ENCODE assay signal across 9 cellular contexts in the genomic region with DNA sequence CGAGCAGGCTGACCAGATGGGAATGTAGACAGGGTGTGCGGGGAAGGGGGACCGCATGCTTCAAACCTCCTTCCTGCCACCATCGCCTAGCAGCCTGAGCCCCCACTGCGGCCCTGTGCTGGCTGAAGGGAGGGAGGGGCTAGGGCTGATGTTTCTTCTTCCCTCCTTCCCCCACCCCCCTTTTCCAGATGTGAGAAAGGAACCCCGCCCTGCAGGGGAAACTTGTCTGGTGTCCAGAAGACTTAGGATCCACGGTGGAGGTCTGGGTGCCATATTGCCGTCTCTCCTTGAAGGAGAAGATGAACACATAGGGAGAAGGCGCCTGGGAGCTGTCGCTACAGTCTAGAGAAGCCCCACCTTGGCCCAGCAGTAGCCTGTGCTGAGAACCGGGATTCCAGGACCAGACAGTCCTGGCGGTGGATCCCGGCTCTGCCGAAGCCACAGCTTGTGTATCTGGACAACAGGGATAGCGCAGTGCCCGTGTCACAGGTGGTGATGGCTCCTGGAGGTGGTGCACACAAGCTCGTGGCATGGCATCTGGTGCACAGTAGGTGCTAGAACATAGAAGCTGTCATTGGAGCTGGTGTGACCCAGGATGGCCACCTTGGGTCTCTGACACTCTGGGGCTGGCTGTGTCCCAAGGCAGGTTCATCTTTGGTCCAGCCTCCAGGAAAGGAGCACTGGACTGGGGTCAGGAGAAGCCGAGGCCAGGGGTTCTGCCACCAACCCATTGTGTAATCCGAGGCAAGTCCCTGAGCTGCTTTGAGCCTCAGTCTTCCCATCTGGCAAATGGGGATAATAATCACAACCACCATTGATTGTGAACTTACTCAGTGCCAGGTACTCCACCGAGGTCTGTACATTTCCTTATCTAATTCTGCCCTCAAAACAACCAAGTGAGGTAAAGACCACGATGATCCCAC.
A peak's percentile ranks its signal among the peaks of the same experiment; 100 is the strongest.
DNase-seq lines count a peak whose midpoint lies in the region; ATAC-seq and TF ChIP-seq lines count a peak whose summit lies in the region.
"Had no signal": no experiment of that assay in that cellular context is flagged by ENCODE, and none has a peak within 500 bp of the region (broad histone marks: within the 10 kb centered on the region; RNA-seq: fewer than 3 reads in every experiment).

No MANE protein-coding gene starts in this region.

- TF ChIP-seq CTCF in suprapubic skin (IDR thresholded peaks at IDR 0.05): no peak

- H2BK15ac ChIP-seq in mesendoderm (replicated peaks; ENCODE audit: low read depth): no peak overlapping the region

- no peaks in the 10 kb centered on the region for H3K79me1 ChIP-seq in mesendoderm (ENCODE audit: low read length)

- H3K9ac ChIP-seq in mesendoderm (ENCODE audit: low read length): peak overlapping the region; percentile 73

- H2AK5ac ChIP-seq in mesendoderm (ENCODE audit: low read length): peak overlapping the region; percentile 38

- no peak for ATAC-seq in GM19463 (IDR thresholded peaks at IDR 0.05; ENCODE audit: unreplicated experiment)

- TF ChIP-seq POLR2A in suprapubic skin (IDR thresholded peaks at IDR 0.05): no peak

- H3K36me3 ChIP-seq in mesendoderm (ENCODE audit: control insufficient read depth, insufficient read depth, low read length): no peaks in the 10 kb centered on the region
- H3K36me3 ChIP-seq in suprapubic skin: no peaks in the 10 kb centered on the region

- no peak overlapping the region for H4K8ac ChIP-seq in mesendoderm (ENCODE audit: low read depth, low read length)

- H3K56ac ChIP-seq in mesendoderm (ENCODE audit: low read length): peak overlapping the region; percentile 80

- peaks cover 3% of the 10 kb centered on the region for H3K4me1 ChIP-seq in mesendoderm (ENCODE audit: control insufficient read depth, low read depth, low read length)
- H3K4me1 ChIP-seq in suprapubic skin: peaks cover 40% of the 10 kb centered on the region

- H2BK5ac ChIP-seq in mesendoderm (ENCODE audit: low read length): no peak overlapping the region

- no peak for TF ChIP-seq EP300 in suprapubic skin (IDR thresholded peaks at IDR 0.05)

- peak overlapping the region; percentile 1 for H3K23ac ChIP-seq in mesendoderm (ENCODE audit: low read length)

- H2BK120ac ChIP-seq in mesendoderm (ENCODE audit: low read depth, low read length): no peak overlapping the region

- H3K9me3 ChIP-seq in suprapubic skin: no peaks in the 10 kb centered on the region

- H4K5ac ChIP-seq in mesendoderm (ENCODE audit: low read length): no peak overlapping the region

- H3K27ac ChIP-seq in caudate nucleus (ENCODE audit: low read depth, low read length): peak overlapping the region; percentile 99
- H3K27ac ChIP-seq in mesendoderm (ENCODE audit: low read depth, low read length): no peak overlapping the region
- H3K27ac ChIP-seq in suprapubic skin: peak overlapping the region; percentile 99

- DNase-seq in DMS53 (lab: John Stamatoyannopoulos, UW) (peak; percentile 36), DMS53 treated with DMSO at 0.1 percent for 48 hours (lab: John Stamatoyannopoulos, UW; ENCODE audit: unreplicated experiment) (no peak), caudate nucleus (lab: John Stamatoyannopoulos, UW) (no peak), mesendoderm (no peak), suprapubic skin (ENCODE audit: low spot score in 2 of 2) (peak in 1 of 2 donors; percentile 76), COR-L47 (lab: John Stamatoyannopoulos, UW) (no peak), SKM-1 (lab: John Stamatoyannopoulos, UW; ENCODE audit: unreplicated experiment) (no peak)
- DNase-seq: activated T-cell treated with anti-CD3 and anti-CD28 coated beads, Interleukin-2, amount 50 U/mL, for 1 hour had no signal

- H3K4me3 ChIP-seq in mesendoderm (ENCODE audit: low read length) (no peak overlapping the region), suprapubic skin (no peak overlapping the region)

- H3K27me3 ChIP-seq in mesendoderm (ENCODE audit: insufficient read depth, low read length, poor library complexity): no peaks in the 10 kb centered on the region
- H3K27me3 ChIP-seq in suprapubic skin: no peaks in the 10 kb centered on the region

- peak overlapping the region; percentile 93 for H3K18ac ChIP-seq in mesendoderm (ENCODE audit: low read length)

- WGBS in mesendoderm (ENCODE audit: extremely low coverage, insufficient coverage, low lambda C conversion rate): no CpG with 5 or more reads among the region's 21 CpGs
- WGBS in suprapubic skin: 64% methylated on average over 11 of the region's 21 CpGs

- H3K79me2 ChIP-seq in mesendoderm (ENCODE audit: control insufficient read depth, insufficient read depth, low read length): no peaks in the 10 kb centered on the region

- peak overlapping the region; percentile 8 for H3K4ac ChIP-seq in mesendoderm (ENCODE audit: low read depth, low read length)

- no peak overlapping the region for H3K4me2 ChIP-seq in mesendoderm (ENCODE audit: low read length)
